19 cellular contexts compared by ENCODE assay signal in genomic region chr5:160290751-160291150, GRCh38.
"Had no signal": no experiment of that assay in that cellular context is flagged by ENCODE, and none has a peak within 500 bp of the region (broad histone marks: within the 10 kb centered on the region; RNA-seq: fewer than 3 reads in every experiment).

No MANE protein-coding gene starts in this region.

- H3K36me3 Mint-ChIP-seq: stimulated activated memory B cell treated with anti-CD40 and anti-IgM and Interleukin-4, amounts not matched to agents 10 μg/mL and 1 μg/mL and 100 μg/mL, for 72 hours had no signal

- H3K27me3 ChIP-seq: foreskin keratinocyte, hepatocyte, right lobe of liver, tibial artery had no signal

- H3K27ac ChIP-seq: foreskin keratinocyte, hepatocyte, parathyroid adenoma, prostate gland, right lobe of liver, tibial artery had no signal

- H3K27ac Mint-ChIP-seq: dendritic cell treated with granulocyte-macrophage colony-stimulating factor and Interleukin-4, amounts not matched to agents 40 ng/mL and 50 ng/mL, for 4 days; effector memory CD8-positive, alpha-beta T cell; nephron progenitor cell; stimulated activated memory B cell treated with anti-CD40 and anti-IgM and Interleukin-4, amounts not matched to agents 10 μg/mL and 1 μg/mL and 100 μg/mL, for 72 hours; stimulated activated naive CD8-positive, alpha-beta T cell treated with anti-CD3 and anti-CD28 coated beads, Interleukin-15, Interleukin-2, amounts not matched to agents 100 ng/mL and 50 ng/mL, for 24 hours had no signal

- H3K9me3 ChIP-seq: prostate gland, right lobe of liver, tibial artery had no signal

- H3K4me1 Mint-ChIP-seq: stimulated activated memory B cell treated with anti-CD40 and anti-IgM and Interleukin-4, amounts not matched to agents 10 μg/mL and 1 μg/mL and 100 μg/mL, for 72 hours had no signal

- H3K9me3 Mint-ChIP-seq: dendritic cell treated with granulocyte-macrophage colony-stimulating factor and Interleukin-4, amounts not matched to agents 40 ng/mL and 50 ng/mL, for 4 days; effector memory CD8-positive, alpha-beta T cell; nephron progenitor cell; stimulated activated memory B cell treated with anti-CD40 and anti-IgM and Interleukin-4, amounts not matched to agents 10 μg/mL and 1 μg/mL and 100 μg/mL, for 72 hours; stimulated activated naive CD8-positive, alpha-beta T cell treated with anti-CD3 and anti-CD28 coated beads, Interleukin-15, Interleukin-2, amounts not matched to agents 100 ng/mL and 50 ng/mL, for 24 hours had no signal

- H3K4me3 Mint-ChIP-seq: dendritic cell treated with granulocyte-macrophage colony-stimulating factor and Interleukin-4, amounts not matched to agents 40 ng/mL and 50 ng/mL, for 4 days; effector memory CD8-positive, alpha-beta T cell; nephron progenitor cell; stimulated activated memory B cell treated with anti-CD40 and anti-IgM and Interleukin-4, amounts not matched to agents 10 μg/mL and 1 μg/mL and 100 μg/mL, for 72 hours; stimulated activated naive CD8-positive, alpha-beta T cell treated with anti-CD3 and anti-CD28 coated beads, Interleukin-15, Interleukin-2, amounts not matched to agents 100 ng/mL and 50 ng/mL, for 24 hours had no signal

- H3K27me3 Mint-ChIP-seq: stimulated activated naive CD8-positive, alpha-beta T cell treated with anti-CD3 and anti-CD28 coated beads, Interleukin-15, Interleukin-2, amounts not matched to agents 100 ng/mL and 50 ng/mL, for 24 hours had no signal

- H3K4me1 ChIP-seq: parathyroid adenoma, prostate gland, right lobe of liver had no signal

- DNase-seq: cerebellar nuclear complex; effector memory CD8-positive, alpha-beta T cell; erythroblast; kidney glomerular epithelial cell; mesenchymal stem cell; midbrain; nephron progenitor cell; retina; stimulated activated CD4-positive, alpha-beta T cell treated with anti-CD3 and anti-CD28 coated beads, Interleukin-4, amount 100 ng/mL, for 24 hours; tibial artery had no signal

- H3K4me3 ChIP-seq: hepatocyte, prostate gland, right lobe of liver, tibial artery had no signal

- H3K36me3 ChIP-seq: prostate gland, right lobe of liver, tibial artery had no signal

- ATAC-seq: effector memory CD8-positive, alpha-beta T cell; left lobe of liver; right lobe of liver; stimulated activated memory B cell treated with anti-CD40 and anti-IgM and Interleukin-4, amounts not matched to agents 10 μg/mL and 1 μg/mL and 100 μg/mL, for 72 hours had no signal
